In the genomic region with DNA sequence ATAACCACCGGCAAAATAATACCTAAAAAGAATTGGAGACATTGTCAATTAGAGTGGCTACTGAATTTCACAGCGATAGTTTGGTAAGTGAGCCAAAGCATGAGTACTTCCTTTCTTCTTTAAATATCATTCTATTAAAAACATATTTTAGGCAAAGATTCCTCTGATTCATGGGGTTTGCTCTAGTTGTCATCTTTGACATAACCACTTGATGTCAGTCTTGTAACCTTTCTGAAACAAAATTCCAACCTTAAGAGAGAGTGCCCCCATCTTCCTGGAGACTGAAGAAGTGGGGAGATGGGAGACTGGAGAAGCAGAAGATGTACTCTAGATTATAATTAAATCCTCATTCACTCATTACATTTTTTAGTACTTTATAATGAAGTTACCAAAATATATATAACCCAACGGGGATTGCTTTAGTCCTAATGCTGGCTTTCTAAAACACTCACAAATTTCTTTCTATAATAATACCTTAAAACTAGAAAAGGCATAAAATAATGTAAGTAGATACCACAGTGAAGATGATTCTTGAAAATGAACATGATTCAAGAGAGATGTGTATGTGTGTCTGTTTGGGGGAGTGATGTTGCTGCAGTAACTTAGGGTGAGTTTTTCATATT, we compare ENCODE assay signal across 8 cellular contexts.
A peak's percentile ranks its signal among the peaks of the same experiment; 100 is the strongest.
DNase-seq lines count a peak whose midpoint lies in the region; ATAC-seq and TF ChIP-seq lines count a peak whose summit lies in the region.

No MANE protein-coding gene starts in this region.

- peak overlapping the region; percentile 88 for H2AFZ ChIP-seq in ACC112 (ENCODE audit: low read length, unreplicated experiment)
- peak overlapping the region; percentile 76 for H2AFZ ChIP-seq in GM23248
- H2AFZ ChIP-seq in smooth muscle cell (ENCODE audit: low read depth): peak overlapping the region; percentile 68

- peaks cover 12% of the 10 kb centered on the region for H3F3A ChIP-seq in GM23248 (ENCODE audit: insufficient read depth)
- H3F3A ChIP-seq in smooth muscle cell (ENCODE audit: low read depth): no peaks in the 10 kb centered on the region

- peak overlapping the region; percentile 56 for H3K9ac ChIP-seq in GM23248
- H3K9ac ChIP-seq in smooth muscle cell (ENCODE audit: low read depth): no peak overlapping the region

- H3K4me1 ChIP-seq in ACC112 (ENCODE audit: control insufficient read depth, insufficient read depth, low read length, unreplicated experiment) (peaks cover 6% of the 10 kb centered on the region), GM23248 (ENCODE audit: insufficient read depth) (peaks cover 23% of the 10 kb centered on the region), smooth muscle cell (ENCODE audit: low read depth) (peaks cover 4% of the 10 kb centered on the region)

- peaks cover 2 to 6% of the 10 kb centered on the region in 2 donors for H3K4me1 Mint-ChIP-seq in stimulated activated naive B cell treated with anti-CD40 and anti-IgM and Interleukin-4, amounts not matched to agents 10 μg/mL and 1 μg/mL and 100 μg/mL, for 72 hours

- H3K36me3 Mint-ChIP-seq in stimulated activated naive B cell treated with anti-CD40 and anti-IgM and Interleukin-4, amounts not matched to agents 10 μg/mL and 1 μg/mL and 100 μg/mL, for 72 hours: no peaks in the 10 kb centered on the region

- H3K79me2 ChIP-seq in ACC112 (ENCODE audit: control insufficient read depth, insufficient read depth, low read length, unreplicated experiment): no peaks in the 10 kb centered on the region
- no peaks in the 10 kb centered on the region for H3K79me2 ChIP-seq in GM23248 (ENCODE audit: insufficient read depth)
- no peaks in the 10 kb centered on the region for H3K79me2 ChIP-seq in smooth muscle cell (ENCODE audit: low read depth)

- 3% methylated on average over 3 of the region's 3 CpGs for WGBS in GM23248 (ENCODE audit: low coverage in 1 of 2, low lambda C conversion rate in 2 of 2, missing lambda C conversion rate in 2 of 2), 2 experiments
- 47% methylated on average over 3 of the region's 3 CpGs for WGBS in smooth muscle cell (ENCODE audit: low lambda C conversion rate)

- peak overlapping the region; percentile 67 for H3K4me3 ChIP-seq in ACC112 (ENCODE audit: low read depth, low read length)
- peak overlapping the region; percentile 66 for H3K4me3 ChIP-seq in GM23248
- no peak overlapping the region for H3K4me3 ChIP-seq in smooth muscle cell

- H4K20me1 ChIP-seq in GM23248 (ENCODE audit: insufficient read depth): no peaks in the 10 kb centered on the region
- H4K20me1 ChIP-seq in smooth muscle cell (ENCODE audit: low read depth): no peaks in the 10 kb centered on the region

- POLR2A ChIA-PET in RWPE1 (lab: Yijun Ruan, JAX; ENCODE audit: low non-redundant PET): no interaction called here

- no peak overlapping the region for H3K27ac Mint-ChIP-seq in stimulated activated naive B cell treated with anti-CD40 and anti-IgM and Interleukin-4, amounts not matched to agents 10 μg/mL and 1 μg/mL and 100 μg/mL, for 72 hours

- in situ Hi-C loops in GM23248 (cut with MboI): no loop called here

- H3K4me2 ChIP-seq in GM23248 (ENCODE audit: unreplicated experiment) (peak overlapping the region; percentile 90), smooth muscle cell (no peak overlapping the region)

- no peak overlapping the region for H3K4me3 Mint-ChIP-seq in stimulated activated naive B cell treated with anti-CD40 and anti-IgM and Interleukin-4, amounts not matched to agents 10 μg/mL and 1 μg/mL and 100 μg/mL, for 72 hours

- no peaks in the 10 kb centered on the region for H3K9me3 Mint-ChIP-seq in stimulated activated naive B cell treated with anti-CD40 and anti-IgM and Interleukin-4, amounts not matched to agents 10 μg/mL and 1 μg/mL and 100 μg/mL, for 72 hours

- peak; percentile 76 for TF ChIP-seq CTCF in RWPE1 (conservative IDR thresholded peaks at IDR 0.05; ENCODE audit: low read depth)
- peak; percentile 58 for TF ChIP-seq CTCF in smooth muscle cell (IDR thresholded peaks at IDR 0.05; ENCODE audit: borderline replicate concordance, insufficient read depth, poor library complexity, severe bottlenecking)

- no peaks in the 10 kb centered on the region for H3K36me3 ChIP-seq in ACC112 (ENCODE audit: insufficient read depth, low read length)
- H3K36me3 ChIP-seq in GM23248 (ENCODE audit: low read depth): no peaks in the 10 kb centered on the region
- H3K36me3 ChIP-seq in smooth muscle cell (ENCODE audit: low read depth): no peaks in the 10 kb centered on the region

- peak; percentile 67 for DNase-seq in GM23248
- DNase-seq in RWPE1 (ENCODE audit: low spot score): peak; percentile 24
- DNase-seq in fibroblast of the conjunctiva (ENCODE audit: low read depth): peak; percentile 49
- DNase-seq in smooth muscle cell (lab: John Stamatoyannopoulos, UW; ENCODE audit: unreplicated experiment): no peak
- DNase-seq in activated CD4-positive, alpha-beta T cell treated with anti-CD3 and anti-CD28 coated beads for 48 hours: no peak
- no peak for DNase-seq in stimulated activated naive B cell treated with anti-CD40 and anti-IgM and Interleukin-4, amounts not matched to agents 10 μg/mL and 1 μg/mL and 100 μg/mL, for 72 hours
- no peak for DNase-seq in epidermal melanocyte (ENCODE audit: insufficient read length, low spot score)

- H3K27me3 ChIP-seq in ACC112 (ENCODE audit: insufficient read depth, low read length): no peaks in the 10 kb centered on the region
- H3K27me3 ChIP-seq in GM23248 (replicated peaks; ENCODE audit: insufficient read depth): no peaks in the 10 kb centered on the region
- H3K27me3 ChIP-seq in smooth muscle cell (ENCODE audit: low read depth): no peaks in the 10 kb centered on the region

- H3K9me3 ChIP-seq in GM23248 (ENCODE audit: low read depth) (no peaks in the 10 kb centered on the region), smooth muscle cell (replicated peaks; ENCODE audit: low read depth) (no peaks in the 10 kb centered on the region)

- peak overlapping the region; percentile 69 for H3K27ac ChIP-seq in ACC112 (ENCODE audit: low read depth, low read length)
- H3K27ac ChIP-seq in GM23248: peak overlapping the region; percentile 50
- H3K27ac ChIP-seq in RWPE1: no peak overlapping the region
- H3K27ac ChIP-seq in smooth muscle cell (ENCODE audit: low read depth): no peak overlapping the region

- H3K27me3 Mint-ChIP-seq in stimulated activated naive B cell treated with anti-CD40 and anti-IgM and Interleukin-4, amounts not matched to agents 10 μg/mL and 1 μg/mL and 100 μg/mL, for 72 hours: peaks cover 0 to 4% of the 10 kb centered on the region in 2 donors

- no peak for ATAC-seq in stimulated activated naive B cell treated with anti-CD40 and anti-IgM and Interleukin-4, amounts not matched to agents 10 μg/mL and 1 μg/mL and 100 μg/mL, for 72 hours (replicated peaks)

- H3K9me2 ChIP-seq in GM23248 (ENCODE audit: insufficient read depth): no peaks in the 10 kb centered on the region

- CTCF ChIA-PET in RWPE1 (lab: Yijun Ruan, JAX): no interaction called here

Comparison
In these comparisons a context has a peak if more than half of its experiments do, and no peak if none do; other contexts are left out.
1. H3K27ac ChIP-seq: peak in ACC112 (single experiment) and GM23248 (single experiment); none in RWPE1 (single experiment) and smooth muscle cell (single experiment).
2. DNase-seq: peak in GM23248 (single experiment), RWPE1 (single experiment) and fibroblast of the conjunctiva (single experiment); none in smooth muscle cell (single experiment), activated CD4-positive, alpha-beta T cell treated with anti-CD3 and anti-CD28 coated beads for 48 hours (single experiment), stimulated activated naive B cell treated with anti-CD40 and anti-IgM and Interleukin-4, amounts not matched to agents 10 μg/mL and 1 μg/mL and 100 μg/mL, for 72 hours (single experiment) and epidermal melanocyte (single experiment).
3. Peak in every context shown above with its lines, with median percentiles within 50 percentile points of each other: H2AFZ ChIP-seq.